Comparison of ENCODE assay signal across 23 cellular contexts in the genomic region with DNA sequence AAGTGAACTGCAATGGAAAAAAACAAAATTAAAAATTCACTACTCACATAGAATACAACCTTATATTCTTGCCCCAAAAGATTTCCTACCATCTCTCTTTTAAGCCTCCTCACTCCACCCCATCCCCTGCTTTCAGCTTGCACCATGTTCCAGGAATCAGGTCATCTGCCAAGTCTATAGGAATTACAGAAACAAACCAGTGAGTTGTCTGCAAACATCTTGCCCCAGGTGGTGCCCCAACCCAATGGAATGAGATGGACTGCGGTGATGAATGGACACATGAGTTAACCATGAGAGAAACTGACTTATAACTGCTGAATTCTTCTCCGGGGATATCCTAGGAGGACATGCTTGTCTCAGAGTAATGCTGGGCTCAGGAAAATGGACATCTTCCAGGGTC.
"Had no signal": no experiment of that assay in that cellular context is flagged by ENCODE, and none has a peak within 500 bp of the region (broad histone marks: within the 10 kb centered on the region; RNA-seq: fewer than 3 reads in every experiment).

No MANE protein-coding gene starts in this region.

- H3K27ac Mint-ChIP-seq: activated B cell treated with CpG ODN at 0.5 μM for 24 hours; activated CD8-positive, alpha-beta T cell treated with anti-CD3 and anti-CD28 coated beads for 36 hours; activated naive CD8-positive, alpha-beta T cell treated with anti-CD3 and anti-CD28 coated beads, Interleukin-2, amount 50 U/mL, for 24 hours; activated T-helper 17 cell treated with anti-CD3 and anti-CD28 coated beads, Interleukin-2, amount 50 U/mL, for 72 hours; natural killer cell treated with Interleukin-12 subunit alpha and Interleukin-12 subunit beta and Interleukin-15 and Interleukin-18, amount 100 ng/mL, for 72 hours; T-helper 2 cell treated with Interferon-gamma antibody and Interleukin-4, amounts not matched to agents 5 μg/mL and 100 μg/mL, for 36 hours had no signal

- H3K4me3 ChIP-seq: heart left ventricle, left lung, lower lobe of right lung, mucosa of descending colon, tibial nerve had no signal

- ATAC-seq: activated CD8-positive, alpha-beta T cell treated with anti-CD3 and anti-CD28 coated beads for 36 hours; activated naive CD8-positive, alpha-beta T cell treated with anti-CD3 and anti-CD28 coated beads, Interleukin-2, amount 50 U/mL, for 24 hours; activated T-cell treated with anti-CD3 and anti-CD28 coated beads, Interleukin-2, amount 50 U/mL, for 4 hours; activated T-helper 17 cell treated with anti-CD3 and anti-CD28 coated beads, Interleukin-2, amount 50 U/mL, for 72 hours; heart left ventricle; left lung; lower lobe of right lung; mucosa of descending colon; natural killer cell treated with Interleukin-12 subunit alpha and Interleukin-12 subunit beta and Interleukin-15 and Interleukin-18, amount 100 ng/mL, for 72 hours; right cardiac atrium had no signal

- H3K36me3 Mint-ChIP-seq: natural killer cell treated with Interleukin-12 subunit alpha and Interleukin-12 subunit beta and Interleukin-15 and Interleukin-18, amount 100 ng/mL, for 72 hours had no signal

- H3K27ac ChIP-seq: heart left ventricle, left lung, lower lobe of right lung, tibial nerve had no signal

- H3K27me3 Mint-ChIP-seq: activated B cell treated with CpG ODN at 0.5 μM for 24 hours; activated CD8-positive, alpha-beta T cell treated with anti-CD3 and anti-CD28 coated beads for 36 hours; activated naive CD8-positive, alpha-beta T cell treated with anti-CD3 and anti-CD28 coated beads, Interleukin-2, amount 50 U/mL, for 24 hours; natural killer cell treated with Interleukin-12 subunit alpha and Interleukin-12 subunit beta and Interleukin-15 and Interleukin-18, amount 100 ng/mL, for 72 hours had no signal

- DNase-seq: activated B cell treated with CpG ODN at 0.5 μM for 24 hours; activated CD4-positive, alpha-beta T cell treated with anti-CD3 and anti-CD28 coated beads, Interleukin-2, amount 50 U/mL, for 1 hour; activated CD8-positive, alpha-beta T cell treated with anti-CD3 and anti-CD28 coated beads for 36 hours; activated gamma-delta T cell treated with Interleukin-2 at 50 U/mL for 16 hours; activated naive CD4-positive, alpha-beta T cell treated with anti-CD3 and anti-CD28 coated beads, Interleukin-2, amount 50 U/mL, for 16 hours; activated naive CD8-positive, alpha-beta T cell treated with anti-CD3 and anti-CD28 coated beads, Interleukin-2, amount 50 U/mL, for 24 hours; activated T-cell treated with anti-CD3 and anti-CD28 coated beads, Interleukin-2, amount 50 U/mL, for 4 hours; effector memory CD4-positive, alpha-beta T cell; foreskin fibroblast; heart left ventricle; left lung; lower lobe of right lung; mesendoderm; mucosa of descending colon; posterior cingulate gyrus; right cardiac atrium; stimulated activated CD4-positive, alpha-beta T cell treated with anti-CD3 and anti-CD28 coated beads, Interleukin-2, amount 100 ng/mL, for 48 hours; stimulated activated naive CD4-positive, alpha-beta T cell treated with Interleukin-2 at 50 U/mL for 16 hours; T-helper 1 cell had no signal

- H3K4me1 ChIP-seq: left lung, lower lobe of right lung, tibial nerve had no signal

- H3K36me3 ChIP-seq: heart left ventricle, left lung, lower lobe of right lung, tibial nerve had no signal

- H3K4me3 Mint-ChIP-seq: activated B cell treated with CpG ODN at 0.5 μM for 24 hours; activated CD8-positive, alpha-beta T cell treated with anti-CD3 and anti-CD28 coated beads for 36 hours; activated naive CD8-positive, alpha-beta T cell treated with anti-CD3 and anti-CD28 coated beads, Interleukin-2, amount 50 U/mL, for 24 hours; activated T-cell treated with anti-CD3 and anti-CD28 coated beads, Interleukin-2, amount 50 U/mL, for 4 hours; activated T-helper 17 cell treated with anti-CD3 and anti-CD28 coated beads, Interleukin-2, amount 50 U/mL, for 72 hours; natural killer cell treated with Interleukin-12 subunit alpha and Interleukin-12 subunit beta and Interleukin-15 and Interleukin-18, amount 100 ng/mL, for 72 hours; T-helper 2 cell treated with Interferon-gamma antibody and Interleukin-4, amounts not matched to agents 5 μg/mL and 100 μg/mL, for 36 hours had no signal

- H3K27me3 ChIP-seq: left lung, tibial nerve had no signal

- H3K9me3 ChIP-seq: heart left ventricle, lower lobe of right lung, mucosa of descending colon, tibial nerve had no signal

- H3K4me1 Mint-ChIP-seq: activated B cell treated with CpG ODN at 0.5 μM for 24 hours; activated naive CD8-positive, alpha-beta T cell treated with anti-CD3 and anti-CD28 coated beads, Interleukin-2, amount 50 U/mL, for 24 hours; activated T-helper 17 cell treated with anti-CD3 and anti-CD28 coated beads, Interleukin-2, amount 50 U/mL, for 72 hours had no signal
